23 cellular contexts compared by ENCODE assay signal in genomic region chr9:136673970-136674785, GRCh38. TPM values are rescaled to one million over a fixed set of nuclear protein-coding genes. Genes with fewer than 3 reads are reported as not detected.
DNase-seq lines count a peak whose midpoint lies in the region; ATAC-seq and TF ChIP-seq lines count a peak whose summit lies in the region.
"Had no signal": no experiment of that assay in that cellular context is flagged by ENCODE, and none has a peak within 500 bp of the region (broad histone marks: within the 10 kb centered on the region; RNA-seq: fewer than 3 reads in every experiment).

No MANE protein-coding gene starts in this region.

- no peaks in the 10 kb centered on the region for H3K27me3 ChIP-seq in left ventricle myocardium inferior (ENCODE audit: low read depth)
- H3K27me3 ChIP-seq in lower lobe of right lung (ENCODE audit: low read depth): peaks cover 8% of the 10 kb centered on the region
- H3K27me3 ChIP-seq: cardiac muscle cell had no signal

- no peak for TF ChIP-seq CTCF in left ventricle myocardium inferior (IDR thresholded peaks at IDR 0.05; ENCODE audit: borderline replicate concordance)
- no peak for TF ChIP-seq CTCF in lower lobe of right lung (IDR thresholded peaks at IDR 0.05)

- ATAC-seq in Right ventricle myocardium inferior: no peak
- ATAC-seq in lower lobe of right lung: no peak
- ATAC-seq in GM18873 (IDR thresholded peaks at IDR 0.05; ENCODE audit: low FRiP score, unreplicated experiment): no peak
- ATAC-seq: activated T-cell treated with anti-CD3 and anti-CD28 coated beads, Interleukin-2, amount 50 U/mL, for 72 hours; GM12878; natural killer cell treated with Interleukin-12 subunit alpha and Interleukin-12 subunit beta and Interleukin-15 and Interleukin-18, amount 100 ng/mL, for 72 hours; T-cell had no signal

- peaks cover 50% of the 10 kb centered on the region for H3K36me3 ChIP-seq in left ventricle myocardium inferior
- H3K36me3 ChIP-seq in lower lobe of right lung: peaks cover 65% of the 10 kb centered on the region
- H3K36me3 ChIP-seq: cardiac muscle cell had no signal

- H3K27ac ChIP-seq in left ventricle myocardium inferior (replicated peaks) (peak overlapping the region; percentile 87), lower lobe of right lung (peak overlapping the region; percentile 67)
- H3K27ac ChIP-seq: cardiac muscle cell had no signal

- peaks cover 38% of the 10 kb centered on the region for H3K4me1 ChIP-seq in left ventricle myocardium inferior
- peaks cover 29% of the 10 kb centered on the region for H3K4me1 ChIP-seq in lower lobe of right lung

- H3K9me3 ChIP-seq in left ventricle myocardium inferior (replicated peaks) (no peaks in the 10 kb centered on the region), lower lobe of right lung (no peaks in the 10 kb centered on the region)
- H3K9me3 ChIP-seq: sigmoid colon had no signal

- intact Hi-C loops in left ventricle myocardium inferior (cut with micrococcal nuclease): no loop called here
- intact Hi-C loops in Right ventricle myocardium inferior (cut with DNase I): loop anchor here (5.0 kb wide), 1 partner anchor 43 kb away; no protein-coding TSS in a partner anchor
- intact Hi-C loops in lower lobe of right lung (cut with DNase I): no loop called here

- H3K4me3 ChIP-seq in left ventricle myocardium inferior (no peak overlapping the region), lower lobe of right lung (no peak overlapping the region)
- H3K4me3 ChIP-seq: cardiac muscle cell, dorsolateral prefrontal cortex, GM12878, sigmoid colon had no signal

- DNase-seq in left ventricle myocardium inferior (no peak), Right ventricle myocardium inferior (ENCODE audit: missing footprints) (no peak), dermis microvascular lymphatic vessel endothelial cell (ENCODE audit: low read depth in 2 of 2) (peak; percentile 78 to 83), lower lobe of right lung (no peak), DMS79 (lab: John Stamatoyannopoulos, UW) (no peak), NCI-H1105 treated with DMSO at 0.1 percent for 48 hours (lab: John Stamatoyannopoulos, UW) (no peak), kidney glomerular epithelial cell (lab: John Stamatoyannopoulos, UW) (no peak)
- DNase-seq: activated CD4-positive, alpha-beta T cell treated with anti-CD3 and anti-CD28 coated beads, Interleukin-2, amount 10 ng/mL, durations not matched to agents 24 days and 14 days; activated naive CD4-positive, alpha-beta T cell treated with anti-CD3 and anti-CD28 coated beads, Interleukin-2, amount 50 U/mL, for 16 hours; activated T-cell treated with anti-CD3 and anti-CD28 coated beads, Interleukin-2, amount 50 U/mL, for 72 hours; anterior cingulate cortex; dorsolateral prefrontal cortex; H9; head of caudate nucleus; Karpas-422; NCI-H1694 treated with DMSO at 0.1 percent for 48 hours; NCI-H526; sigmoid colon; T-cell had no signal

RNA-seq across cellular contexts. Expression of gene EGFL7, which starts 11.5 kb away (rescaled TPM):
- total RNA-seq in left ventricle myocardium inferior (81.5 TPM), Right ventricle myocardium inferior (72.0 TPM), dermis microvascular lymphatic vessel endothelial cell (330 and 460 TPM in 2 replicates), lower lobe of right lung (230 TPM)

RNA-seq across cellular contexts. Expression of gene AGPAT2, which starts 13.1 kb away (rescaled TPM):
- total RNA-seq in left ventricle myocardium inferior: 48.8 TPM
- total RNA-seq in Right ventricle myocardium inferior: 57.9 TPM
- 38.3 and 47.9 TPM in 2 replicates for total RNA-seq in dermis microvascular lymphatic vessel endothelial cell
- 106 TPM for total RNA-seq in lower lobe of right lung

RNA-seq across cellular contexts. Expression of gene DIPK1B, which starts 38.2 kb away (rescaled TPM):
- total RNA-seq in left ventricle myocardium inferior (21.4 TPM), Right ventricle myocardium inferior (16.4 TPM), dermis microvascular lymphatic vessel endothelial cell (70.8 and 93.8 TPM in 2 replicates), lower lobe of right lung (15.1 TPM)
- total RNA-seq: natural killer cell treated with Interleukin-12 subunit alpha and Interleukin-12 subunit beta and Interleukin-15 and Interleukin-18, amount 100 ng/mL, for 72 hours had no signal

Comparison
In these comparisons a context has a peak if more than half of its experiments do, and no peak if none do; other contexts are left out.
1. DNase-seq: peak in dermis microvascular lymphatic vessel endothelial cell (2 of 2); none in left ventricle myocardium inferior (single experiment), Right ventricle myocardium inferior (single experiment), lower lobe of right lung (single experiment), DMS79 (single experiment), NCI-H1105 treated with DMSO at 0.1 percent for 48 hours (single experiment) and kidney glomerular epithelial cell (single experiment).